Comparison of ENCODE assay signal across 32 cellular contexts in genomic region chr19:18353378-18354005, GRCh38. TPM values are rescaled to one million over a fixed set of nuclear protein-coding genes. Genes with fewer than 3 reads are reported as not detected.
"Had no signal": no experiment of that assay in that cellular context is flagged by ENCODE, and none has a peak within 500 bp of the region (broad histone marks: within the 10 kb centered on the region; RNA-seq: fewer than 3 reads in every experiment).

No MANE protein-coding gene starts in this region.

- ATAC-seq: body of pancreas; left lung; sciatic nerve; stimulated activated memory B cell treated with anti-CD40 and anti-IgM and Interleukin-4, amounts not matched to agents 10 μg/mL and 1 μg/mL and 100 μg/mL, for 72 hours; stimulated activated naive CD8-positive, alpha-beta T cell treated with anti-CD3 and anti-CD28 coated beads, Interleukin-15, amount 100 ng/mL, for 72 hours had no signal

- DNase-seq: activated CD4-positive, alpha-beta memory T cell treated with anti-CD3 and anti-CD28 coated beads, Interleukin-2, amount 10 ng/mL, durations not matched to agents 7 days and 5 days; activated CD4-positive, alpha-beta T cell treated with anti-CD3 and anti-CD28 coated beads for 1 hour; activated CD4-positive, alpha-beta T cell treated with anti-CD3 and anti-CD28 coated beads, Interleukin-2, amount 10 ng/mL, durations not matched to agents 7 days and 5 days; activated CD8-positive, alpha-beta memory T cell treated with anti-CD3 and anti-CD28 coated beads, Interleukin-2, amount 50 U/mL, for 48 hours; activated gamma-delta T cell; activated T-cell treated with anti-CD3 and anti-CD28 coated beads, Interleukin-2, amount 50 U/mL, for 24 hours; aorta; body of pancreas; cerebellar nuclear complex; colonic mucosa; dorsolateral prefrontal cortex; effector memory CD4-positive, alpha-beta T cell; erythroblast; gastrocnemius medialis; glutamatergic neuron; left lung; nephron progenitor cell; ovary; stimulated activated CD4-positive, alpha-beta T cell treated with anti-CD3 and anti-CD28 coated beads, Interleukin-4, amount 100 ng/mL, for 24 hours; stimulated activated naive CD8-positive, alpha-beta T cell treated with anti-CD3 and anti-CD28 coated beads, Interleukin-15, amount 100 ng/mL, for 72 hours; substantia nigra; T-helper 2 cell; upper lobe of left lung had no signal

- H3K27ac Mint-ChIP-seq: activated CD4-positive, alpha-beta memory T cell treated with anti-CD3 and anti-CD28 coated beads, Interleukin-2, amount 10 ng/mL, durations not matched to agents 7 days and 5 days; activated CD4-positive, alpha-beta T cell treated with anti-CD3 and anti-CD28 coated beads, Interleukin-2, amount 10 ng/mL, durations not matched to agents 7 days and 5 days; activated naive CD8-positive, alpha-beta T cell; activated T-cell treated with anti-CD3 and anti-CD28 coated beads, Interleukin-2, amount 50 U/mL, for 24 hours; nephron progenitor cell; progenitor cell of endocrine pancreas; stimulated activated memory B cell treated with anti-CD40 and anti-IgM and Interleukin-4, amounts not matched to agents 10 μg/mL and 1 μg/mL and 100 μg/mL, for 72 hours; stimulated activated naive CD8-positive, alpha-beta T cell treated with anti-CD3 and anti-CD28 coated beads, Interleukin-15, amount 100 ng/mL, for 72 hours had no signal

- FAIRE-seq: islet of Langerhans had no signal

- H3K4me1 Mint-ChIP-seq: activated CD4-positive, alpha-beta memory T cell treated with anti-CD3 and anti-CD28 coated beads, Interleukin-2, amount 10 ng/mL, durations not matched to agents 7 days and 5 days; activated CD4-positive, alpha-beta T cell treated with anti-CD3 and anti-CD28 coated beads, Interleukin-2, amount 10 ng/mL, durations not matched to agents 7 days and 5 days; nephron progenitor cell; stimulated activated memory B cell treated with anti-CD40 and anti-IgM and Interleukin-4, amounts not matched to agents 10 μg/mL and 1 μg/mL and 100 μg/mL, for 72 hours; stimulated activated naive CD8-positive, alpha-beta T cell treated with anti-CD3 and anti-CD28 coated beads, Interleukin-15, amount 100 ng/mL, for 72 hours had no signal

- H3K4me3 Mint-ChIP-seq: activated CD4-positive, alpha-beta memory T cell treated with anti-CD3 and anti-CD28 coated beads, Interleukin-2, amount 10 ng/mL, durations not matched to agents 7 days and 5 days; activated CD4-positive, alpha-beta T cell treated with anti-CD3 and anti-CD28 coated beads, Interleukin-2, amount 10 ng/mL, durations not matched to agents 7 days and 5 days; activated naive CD8-positive, alpha-beta T cell; activated T-cell treated with anti-CD3 and anti-CD28 coated beads, Interleukin-2, amount 50 U/mL, for 24 hours; nephron progenitor cell; stimulated activated memory B cell treated with anti-CD40 and anti-IgM and Interleukin-4, amounts not matched to agents 10 μg/mL and 1 μg/mL and 100 μg/mL, for 72 hours; stimulated activated naive CD8-positive, alpha-beta T cell treated with anti-CD3 and anti-CD28 coated beads, Interleukin-15, amount 100 ng/mL, for 72 hours had no signal

- H3K36me3 ChIP-seq: ovary had no signal

- H3K9me3 ChIP-seq: body of pancreas, colonic mucosa, gastrocnemius medialis, left lung, ovary, upper lobe of left lung, vagina had no signal

- H3K27me3 Mint-ChIP-seq: activated CD4-positive, alpha-beta memory T cell treated with anti-CD3 and anti-CD28 coated beads, Interleukin-2, amount 10 ng/mL, durations not matched to agents 7 days and 5 days; activated CD4-positive, alpha-beta T cell treated with anti-CD3 and anti-CD28 coated beads, Interleukin-2, amount 10 ng/mL, durations not matched to agents 7 days and 5 days; activated naive CD8-positive, alpha-beta T cell; activated T-cell treated with anti-CD3 and anti-CD28 coated beads, Interleukin-2, amount 50 U/mL, for 24 hours; progenitor cell of endocrine pancreas; stimulated activated memory B cell treated with anti-CD40 and anti-IgM and Interleukin-4, amounts not matched to agents 10 μg/mL and 1 μg/mL and 100 μg/mL, for 72 hours; stimulated activated naive CD8-positive, alpha-beta T cell treated with anti-CD3 and anti-CD28 coated beads, Interleukin-15, amount 100 ng/mL, for 72 hours had no signal

- H3K27ac ChIP-seq: body of pancreas, colonic mucosa, dorsolateral prefrontal cortex, left lung, ovary, skin epidermis, upper lobe of left lung, vagina had no signal

- H3K27me3 ChIP-seq: body of pancreas, colonic mucosa, dorsolateral prefrontal cortex, gastrocnemius medialis, left lung, ovary, upper lobe of left lung, vagina had no signal

- H3K9me3 Mint-ChIP-seq: activated CD4-positive, alpha-beta memory T cell treated with anti-CD3 and anti-CD28 coated beads, Interleukin-2, amount 10 ng/mL, durations not matched to agents 7 days and 5 days; activated CD4-positive, alpha-beta T cell treated with anti-CD3 and anti-CD28 coated beads, Interleukin-2, amount 10 ng/mL, durations not matched to agents 7 days and 5 days; activated T-cell treated with anti-CD3 and anti-CD28 coated beads, Interleukin-2, amount 50 U/mL, for 24 hours; stimulated activated memory B cell treated with anti-CD40 and anti-IgM and Interleukin-4, amounts not matched to agents 10 μg/mL and 1 μg/mL and 100 μg/mL, for 72 hours; stimulated activated naive CD8-positive, alpha-beta T cell treated with anti-CD3 and anti-CD28 coated beads, Interleukin-15, amount 100 ng/mL, for 72 hours had no signal

- H3K4me3 ChIP-seq: body of pancreas, colonic mucosa, dorsolateral prefrontal cortex, gastrocnemius medialis, left lung, lung, ovary, skin epidermis, upper lobe of left lung, vagina had no signal

- H3K4me1 ChIP-seq: colonic mucosa, upper lobe of left lung, vagina had no signal

RNA-seq across cellular contexts. Expression of gene GDF15, which starts 32.5 kb away (rescaled TPM):
- total RNA-seq: activated CD4-positive, alpha-beta memory T cell treated with anti-CD3 and anti-CD28 coated beads, Interleukin-2, amount 10 ng/mL, durations not matched to agents 7 days and 5 days; activated CD4-positive, alpha-beta T cell treated with anti-CD3 and anti-CD28 coated beads, Interleukin-2, amount 10 ng/mL, durations not matched to agents 7 days and 5 days had no signal

RNA-seq across cellular contexts. Expression of gene LRRC25, which starts 43.9 kb away (rescaled TPM):
- total RNA-seq: activated CD4-positive, alpha-beta memory T cell treated with anti-CD3 and anti-CD28 coated beads, Interleukin-2, amount 10 ng/mL, durations not matched to agents 7 days and 5 days; activated CD4-positive, alpha-beta T cell treated with anti-CD3 and anti-CD28 coated beads, Interleukin-2, amount 10 ng/mL, durations not matched to agents 7 days and 5 days; progenitor cell of endocrine pancreas; renal cortical epithelial cell had no signal
